In genomic region chr19:33684550-33685303, GRCh38 we compare ENCODE assay signal across 14 cellular contexts.
DNase-seq lines count a peak whose midpoint lies in the region; ATAC-seq and TF ChIP-seq lines count a peak whose summit lies in the region.
"Had no signal": no experiment of that assay in that cellular context is flagged by ENCODE, and none has a peak within 500 bp of the region (broad histone marks: within the 10 kb centered on the region; RNA-seq: fewer than 3 reads in every experiment).

No MANE protein-coding gene starts in this region.

- peak; percentile 56 for DNase-seq in activated effector memory CD4-positive, alpha-beta T cell treated with anti-CD3 and anti-CD28 coated beads, Interleukin-2, amount 50 U/mL, for 16 hours
- no peak for DNase-seq in activated effector memory CD4-positive, alpha-beta T cell treated with Interleukin-2 at 50 U/mL for 16 hours
- DNase-seq in NCI-H748 (lab: John Stamatoyannopoulos, UW; ENCODE audit: unreplicated experiment) (peak; percentile 79), iPS-NIHi7 (ENCODE audit: extremely low spot score) (peak; percentile 42), thyroid gland (peak; percentile 35 to 49), UCSD-AML1 (lab: John Stamatoyannopoulos, UW; ENCODE audit: unreplicated experiment) (no peak)
- DNase-seq in stimulated activated CD4-positive, alpha-beta T cell treated with anti-CD3 and anti-CD28 coated beads, Interleukin-4, amount 100 ng/mL, for 4 hours: no peak
- no peak for DNase-seq in effector memory CD8-positive, alpha-beta T cell
- DNase-seq: activated CD4-positive, alpha-beta T cell treated with anti-CD3 and anti-CD28 coated beads for 1 hour; AML-193; colonic mucosa; T-helper 1 cell had no signal

- no peaks in the 10 kb centered on the region for H3K9me3 ChIP-seq in thyroid gland
- H3K9me3 ChIP-seq: colonic mucosa had no signal

- ATAC-seq in effector memory CD8-positive, alpha-beta T cell (replicated peaks): no peak

- WGBS in thyroid gland, 2 donors: 12% methylated on average over 16 to 30 of the region's 42 CpGs

- H3K4me1 ChIP-seq in thyroid gland: peaks cover 0 to 17% of the 10 kb centered on the region in 2 donors
- H3K4me1 ChIP-seq: colonic mucosa had no signal

- H3K27ac ChIP-seq in thyroid gland: no peak overlapping the region
- H3K27ac ChIP-seq: colonic mucosa had no signal

- peaks cover 40 to 84% of the 10 kb centered on the region in 2 donors for H3K27me3 Mint-ChIP-seq in effector memory CD8-positive, alpha-beta T cell

- H3K4me3 ChIP-seq in thyroid gland (replicated peaks in 1 of 3): no peak overlapping the region
- H3K4me3 ChIP-seq: colonic mucosa had no signal

- intact Hi-C loops in thyroid gland (cut with DNase I): no loop called here

- no peak overlapping the region for H3K27ac Mint-ChIP-seq in effector memory CD8-positive, alpha-beta T cell
- H3K27ac Mint-ChIP-seq: IgD-negative memory B cell; stimulated activated effector memory CD8-positive, alpha-beta T cell treated with anti-CD3 and anti-CD28 coated beads, Interleukin-12 subunit alpha, Interleukin-12 subunit beta, amount 100 ng/mL, for 72 hours had no signal

- TF ChIP-seq POLR2A in thyroid gland (IDR thresholded peaks at IDR 0.05): no peak

- TF ChIP-seq CTCF in thyroid gland (IDR thresholded peaks at IDR 0.05): no peak

- no peaks in the 10 kb centered on the region for H3K4me1 Mint-ChIP-seq in effector memory CD8-positive, alpha-beta T cell (ENCODE audit: low read depth in 2 of 2)
- H3K4me1 Mint-ChIP-seq: IgD-negative memory B cell; stimulated activated effector memory CD8-positive, alpha-beta T cell treated with anti-CD3 and anti-CD28 coated beads, Interleukin-12 subunit alpha, Interleukin-12 subunit beta, amount 100 ng/mL, for 72 hours had no signal

- no peaks in the 10 kb centered on the region for H3K36me3 Mint-ChIP-seq in effector memory CD8-positive, alpha-beta T cell (ENCODE audit: insufficient read depth)
- H3K36me3 Mint-ChIP-seq: IgD-negative memory B cell; stimulated activated effector memory CD8-positive, alpha-beta T cell treated with anti-CD3 and anti-CD28 coated beads, Interleukin-12 subunit alpha, Interleukin-12 subunit beta, amount 100 ng/mL, for 72 hours had no signal

- peaks cover 5% of the 10 kb centered on the region for H3K27me3 ChIP-seq in thyroid gland
- H3K27me3 ChIP-seq: colonic mucosa had no signal

- H3K4me3 Mint-ChIP-seq in effector memory CD8-positive, alpha-beta T cell: no peak overlapping the region
- H3K4me3 Mint-ChIP-seq: IgD-negative memory B cell; stimulated activated effector memory CD8-positive, alpha-beta T cell treated with anti-CD3 and anti-CD28 coated beads, Interleukin-12 subunit alpha, Interleukin-12 subunit beta, amount 100 ng/mL, for 72 hours had no signal

- H3K36me3 ChIP-seq in thyroid gland: no peaks in the 10 kb centered on the region
- H3K36me3 ChIP-seq: colonic mucosa had no signal

- no peaks in the 10 kb centered on the region for H3K9me3 Mint-ChIP-seq in effector memory CD8-positive, alpha-beta T cell
- H3K9me3 Mint-ChIP-seq: stimulated activated effector memory CD8-positive, alpha-beta T cell treated with anti-CD3 and anti-CD28 coated beads, Interleukin-12 subunit alpha, Interleukin-12 subunit beta, amount 100 ng/mL, for 72 hours had no signal

Comparison
In these comparisons a context has a peak if more than half of its experiments do, and no peak if none do; other contexts are left out.
1. DNase-seq: peak in activated effector memory CD4-positive, alpha-beta T cell treated with anti-CD3 and anti-CD28 coated beads, Interleukin-2, amount 50 U/mL, for 16 hours (single experiment), NCI-H748 (single experiment), iPS-NIHi7 (single experiment) and thyroid gland (2 of 2); none in activated effector memory CD4-positive, alpha-beta T cell treated with Interleukin-2 at 50 U/mL for 16 hours (single experiment), stimulated activated CD4-positive, alpha-beta T cell treated with anti-CD3 and anti-CD28 coated beads, Interleukin-4, amount 100 ng/mL, for 4 hours (0 of 2), effector memory CD8-positive, alpha-beta T cell (0 of 3) and UCSD-AML1 (single experiment).